ENCODE assay signal across 5 cellular contexts in the genomic region with DNA sequence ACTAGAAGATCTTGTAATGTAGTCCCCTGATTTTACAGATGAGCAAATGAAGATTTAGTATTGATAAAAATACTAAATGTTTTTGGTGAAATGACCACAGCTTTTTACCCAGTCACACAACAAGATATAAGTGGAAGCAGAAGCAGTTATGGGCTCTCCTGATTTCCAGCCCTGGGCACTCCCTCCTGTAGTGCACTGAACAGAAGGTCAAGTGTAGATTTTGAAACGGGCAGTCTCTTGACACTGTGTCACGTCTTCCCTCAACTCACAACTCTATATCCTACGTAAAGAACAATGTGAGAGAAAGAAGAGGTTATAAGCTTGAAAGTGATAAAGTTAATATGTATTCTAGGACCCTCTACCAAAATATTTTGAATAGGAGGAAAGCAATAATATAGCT. TPM values are rescaled to one million over a fixed set of nuclear protein-coding genes. Genes with fewer than 3 reads are reported as not detected.
"Had no signal": no experiment of that assay in that cellular context is flagged by ENCODE, and none has a peak within 500 bp of the region (broad histone marks: within the 10 kb centered on the region; RNA-seq: fewer than 3 reads in every experiment).

No MANE protein-coding gene starts in this region.

- H3K4me3 ChIP-seq: K562 had no signal

- H3K27ac ChIP-seq: HL-60 had no signal

- DNase-seq: IMR-90 had no signal

- ATAC-seq: HepG2, K562 had no signal

RNA-seq across cellular contexts. Expression of a gene that starts 23.3 kb away (rescaled TPM):
- total RNA-seq: HepG2, HT-29 had no signal
